ENCODE assay signal across 19 cellular contexts in the genomic region with DNA sequence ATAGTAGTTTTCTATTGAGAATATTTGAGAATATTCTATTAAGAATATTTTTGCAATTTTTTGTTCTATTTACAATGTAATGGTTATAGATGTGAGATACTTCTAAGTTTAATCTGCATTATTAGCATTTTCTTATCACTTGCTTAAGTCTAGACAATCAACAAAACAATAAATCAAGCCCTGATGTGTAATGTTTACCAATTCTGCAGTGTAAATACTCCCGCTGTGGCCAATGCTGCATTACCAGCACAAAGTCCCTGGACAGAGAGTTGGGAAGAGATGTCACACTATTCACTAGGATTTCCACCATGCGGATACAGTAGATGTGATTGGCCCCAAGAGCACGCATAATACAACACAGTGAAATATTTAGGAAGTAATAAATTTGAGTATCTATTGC. TPM values are rescaled to one million over a fixed set of nuclear protein-coding genes. Genes with fewer than 3 reads are reported as not detected.
DNase-seq lines count a peak whose midpoint lies in the region; ATAC-seq, FAIRE-seq and TF ChIP-seq lines count a peak whose summit lies in the region.
"Had no signal": no experiment of that assay in that cellular context is flagged by ENCODE, and none has a peak within 500 bp of the region (broad histone marks: within the 10 kb centered on the region; RNA-seq: fewer than 3 reads in every experiment).

No MANE protein-coding gene starts in this region.

- H3K4me3 ChIP-seq in A549 = no peak overlapping the region
- H3K4me3 ChIP-seq in HCT116 (replicated peaks in 1 of 2; ENCODE audit: low read depth in 1 of 2, low read length in 2 of 2) = no peak overlapping the region
- no peak overlapping the region for H3K4me3 ChIP-seq in PC-9
- H3K4me3 ChIP-seq in adrenal gland = no peak overlapping the region
- no peak overlapping the region for H3K4me3 ChIP-seq in ascending aorta

- TF ChIP-seq CTCF in A549 (IDR thresholded peaks at IDR 0.05) = no peak
- no peak for TF ChIP-seq CTCF in HCT116 (IDR thresholded peaks at IDR 0.05 in 2 of 3, conservative IDR thresholded peaks at IDR 0.05 in 1 of 3; ENCODE audit: borderline replicate concordance in 1 of 3, insufficient read depth in 1 of 3, low read depth in 2 of 3, low read length in 2 of 3)
- TF ChIP-seq CTCF in PC-9 (conservative IDR thresholded peaks at IDR 0.05) = no peak
- no peak for TF ChIP-seq CTCF in adrenal gland (IDR thresholded peaks at IDR 0.05)
- TF ChIP-seq CTCF in ascending aorta (IDR thresholded peaks at IDR 0.05) = no peak

- H4K20me1 ChIP-seq in HCT116 (ENCODE audit: insufficient read depth) (no peaks in the 10 kb centered on the region), PC-9 (ENCODE audit: insufficient read depth) (peaks cover 4% of the 10 kb centered on the region; the same call in 1 of the 2 replicates)

- WGBS in A549 (ENCODE audit: missing lambda C conversion rate) = 31% methylated on average over 3 of the region's 3 CpGs
- 89 to 94% (median 91%) methylated on average over 3 of the region's 3 CpGs for WGBS in adrenal gland, 4 donors

- peak in 1 of 2 experiments; percentile 65; a peak in 3 of 6 replicates for ATAC-seq in A549
- ATAC-seq in HCT116 = no peak
- peak; percentile 80 for ATAC-seq in left lobe of liver
- ATAC-seq in HG03280 (IDR thresholded peaks at IDR 0.05; ENCODE audit: unreplicated experiment) = no peak

- H3K9me2 ChIP-seq in HCT116 (ENCODE audit: insufficient read depth) = no peaks in the 10 kb centered on the region
- no peaks in the 10 kb centered on the region for H3K9me2 ChIP-seq in PC-9 (ENCODE audit: insufficient read depth)

- DNase-seq in A549 (ENCODE audit: low read depth in 1 of 2, low spot score in 1 of 2) (peak in 1 of 2 experiments; percentile 67), HCT116 (ENCODE audit: low read depth, low spot score) (no peak), PC-9 (no peak), left lobe of liver (ENCODE audit: low spot score) (no peak), adrenal gland (no peak), ascending aorta (ENCODE audit: low spot score in 2 of 2) (no peak), kidney glomerular epithelial cell (lab: John Stamatoyannopoulos, UW) (no peak)
- DNase-seq: H7, KG1, NCI-H1694 treated with DMSO at 0.1 percent for 48 hours, NCI-H2107, NCI-H226, NCI-H526 treated with DMSO at 0.1 percent for 48 hours, SW 1271 had no signal

- intact Hi-C loops in HCT116 (cut with micrococcal nuclease) (no loop called here), PC-9 (cut with micrococcal nuclease; ENCODE audit: unreplicated experiment) (no loop called here), adrenal gland (cut with DNase I) (no loop called here), ascending aorta (cut with DNase I) (no loop called here)

- no peaks in the 10 kb centered on the region for H3K9me3 ChIP-seq in A549
- H3K9me3 ChIP-seq in HCT116 (ENCODE audit: control insufficient read depth in 1 of 2, insufficient read depth in 1 of 2, low read depth in 1 of 2, low read length in 2 of 2) = no peaks in the 10 kb centered on the region
- H3K9me3 ChIP-seq in PC-9 (ENCODE audit: insufficient read depth, low read depth) = no peaks in the 10 kb centered on the region
- no peaks in the 10 kb centered on the region for H3K9me3 ChIP-seq in adrenal gland (replicated peaks in 1 of 3)
- H3K9me3 ChIP-seq in ascending aorta = no peaks in the 10 kb centered on the region

- FAIRE-seq in A549 (lab: Jason Lieb, UNC) = no peak
- FAIRE-seq: A204.1, HTR-8/SVneo had no signal

- H3K79me2 ChIP-seq in HCT116 (ENCODE audit: insufficient read depth, low read length) = peaks cover 45% of the 10 kb centered on the region; the same call in 1 of the 2 replicates
- H3K79me2 ChIP-seq in PC-9 (ENCODE audit: low read depth) = peaks cover 47% of the 10 kb centered on the region

- H3K4me1 ChIP-seq in A549 (peaks cover 51% of the 10 kb centered on the region), HCT116 (ENCODE audit: control insufficient read depth in 1 of 2, insufficient read depth in 2 of 2, low read length in 2 of 2) (peaks cover 18 to 70% of the 10 kb centered on the region in 2 experiments), PC-9 (replicated peaks; ENCODE audit: insufficient read depth) (peaks cover 42% of the 10 kb centered on the region), adrenal gland (replicated peaks in 1 of 2) (peaks cover 6 to 19% of the 10 kb centered on the region in 2 donors), ascending aorta (peaks cover 0 to 5% of the 10 kb centered on the region in 2 donors)

- peaks cover 61% of the 10 kb centered on the region for H3F3A ChIP-seq in PC-9 (ENCODE audit: insufficient read depth, low read depth)

- H3K36me3 ChIP-seq in HCT116 (ENCODE audit: control insufficient read depth in 1 of 2, insufficient read depth in 2 of 2, low read length in 2 of 2) (peaks cover 51 to 70% of the 10 kb centered on the region in 2 experiments), PC-9 (ENCODE audit: low read depth) (peaks cover 71% of the 10 kb centered on the region), adrenal gland (replicated peaks in 1 of 2) (peaks cover 0 to 72% of the 10 kb centered on the region in 2 donors), ascending aorta (peaks cover 46 to 75% of the 10 kb centered on the region in 2 donors)

- peak overlapping the region in 1 of 2 experiments; percentile 64; a peak in 1 of 6 replicates for H3K27ac ChIP-seq in A549
- no peak overlapping the region for H3K27ac ChIP-seq in HCT116 (ENCODE audit: low read depth, low read length)
- H3K27ac ChIP-seq in PC-9 = peak overlapping the region; percentile 72
- H3K27ac ChIP-seq in adrenal gland = no peak overlapping the region
- no peak overlapping the region for H3K27ac ChIP-seq in ascending aorta
- H3K27ac ChIP-seq: C4-2B, HL-60 had no signal

- no peaks in the 10 kb centered on the region for H3K27me3 ChIP-seq in HCT116 (ENCODE audit: insufficient read depth, low read length)
- no peaks in the 10 kb centered on the region for H3K27me3 ChIP-seq in PC-9 (ENCODE audit: insufficient read depth, low read depth)
- H3K27me3 ChIP-seq in adrenal gland = no peaks in the 10 kb centered on the region
- no peaks in the 10 kb centered on the region for H3K27me3 ChIP-seq in ascending aorta

- POLR2A ChIA-PET in A549 (lab: Yijun Ruan, JAX) (no interaction called here), HCT116 (lab: Charles Lee) (no interaction called here), PC-9 (lab: Charles Lee; ENCODE audit: unreplicated experiment) (no interaction called here)

- no peak for TF ChIP-seq EP300 in A549 (IDR thresholded peaks at IDR 0.05)

- RAD21 ChIA-PET in HCT116 (lab: Charles Lee; ENCODE audit: low non-redundant PET in 1 of 2, low total read pairs in 2 of 2, uncharacterized antibody in 2 of 2, unreplicated experiment in 2 of 2) = no interaction called here

- H2AFZ ChIP-seq in HCT116 (ENCODE audit: low read depth, low read length, poor library complexity, severe bottlenecking) = no peak overlapping the region
- no peak overlapping the region for H2AFZ ChIP-seq in PC-9

- H3K9ac ChIP-seq in HCT116 (ENCODE audit: low read length) = no peak overlapping the region

- BruUV-seq in HCT116 (replicated peaks; lab: Mats Ljungman, UMichigan) = TSS peak; percentile 8
- BruUV-seq in PC-9 (replicated peaks; lab: Mats Ljungman, UMichigan) = no TSS peak

- CTCF ChIA-PET in A549 (lab: Yijun Ruan, JAX) = no interaction called here
- CTCF ChIA-PET in HCT116 (lab: Charles Lee) = no interaction called here
- CTCF ChIA-PET in PC-9 (lab: Charles Lee) = no interaction called here

- TF ChIP-seq RAD21 in A549 (conservative IDR thresholded peaks at IDR 0.05 in 1 of 2, IDR thresholded peaks at IDR 0.05 in 1 of 2) (no peak), HCT116 (IDR thresholded peaks at IDR 0.05; ENCODE audit: low read depth) (no peak)

- H3K4me2 ChIP-seq in A549 (peak overlapping the region; percentile 51), HCT116 (ENCODE audit: low read length) (no peak overlapping the region), PC-9 (no peak overlapping the region)

- TF ChIP-seq POLR2A in A549 (IDR thresholded peaks at IDR 0.05; ENCODE audit: low read length) (no peak), HCT116 (IDR thresholded peaks at IDR 0.05; ENCODE audit: borderline replicate concordance, extremely low read depth, insufficient read depth, insufficient read length) (no peak), adrenal gland (IDR thresholded peaks at IDR 0.05) (no peak)

TF ChIP-seq in A549, 52 proteins besides CTCF, POLR2A, EP300 and RAD21 (continues in another document):
- TF ChIP-seq, protein P1, sequence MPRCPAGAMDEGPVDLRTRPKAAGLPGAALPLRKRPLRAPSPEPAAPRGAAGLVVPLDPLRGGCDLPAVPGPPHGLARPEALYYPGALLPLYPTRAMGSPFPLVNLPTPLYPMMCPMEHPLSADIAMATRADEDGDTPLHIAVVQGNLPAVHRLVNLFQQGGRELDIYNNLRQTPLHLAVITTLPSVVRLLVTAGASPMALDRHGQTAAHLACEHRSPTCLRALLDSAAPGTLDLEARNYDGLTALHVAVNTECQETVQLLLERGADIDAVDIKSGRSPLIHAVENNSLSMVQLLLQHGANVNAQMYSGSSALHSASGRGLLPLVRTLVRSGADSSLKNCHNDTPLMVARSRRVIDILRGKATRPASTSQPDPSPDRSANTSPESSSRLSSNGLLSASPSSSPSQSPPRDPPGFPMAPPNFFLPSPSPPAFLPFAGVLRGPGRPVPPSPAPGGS (IDR thresholded peaks at IDR 0.05) = no peak

TF ChIP-seq in HCT116, 20 proteins besides CTCF, POLR2A, EP300 and RAD21 (continues in another document):
- no peak for TF ChIP-seq ZFX (IDR thresholded peaks at IDR 0.05)
- TF ChIP-seq SIN3A (IDR thresholded peaks at IDR 0.05; ENCODE audit: low read depth) = no peak
- no peak for TF ChIP-seq CEBPB (IDR thresholded peaks at IDR 0.05; ENCODE audit: low read depth)
- TF ChIP-seq CBX3 (IDR thresholded peaks at IDR 0.05; ENCODE audit: low read depth) = no peak
- no peak for TF ChIP-seq TCF7L2 (IDR thresholded peaks at IDR 0.05; ENCODE audit: borderline replicate concordance, extremely low read depth, insufficient read depth, insufficient read length)
- no peak for TF ChIP-seq EZH2 (IDR thresholded peaks at IDR 0.05)
- TF ChIP-seq ZNF274 (IDR thresholded peaks at IDR 0.05; ENCODE audit: low read depth, low read length) = no peak
- no peak for TF ChIP-seq EZH2phosphoT487 (IDR thresholded peaks at IDR 0.05; ENCODE audit: borderline replicate concordance)
- no peak for TF ChIP-seq SP1 (IDR thresholded peaks at IDR 0.05; ENCODE audit: low read depth)
- no peak for TF ChIP-seq ELF1 (IDR thresholded peaks at IDR 0.05; ENCODE audit: borderline replicate concordance, low read depth)

RNA-seq across cellular contexts. Expression of a gene that starts 47.6 kb away (rescaled TPM):
- 1.2 and 1.3 TPM in 2 replicates for polyA plus RNA-seq in A549 (2011; rRNA removed)
- 3.2 and 4.8 TPM in 2 replicates for polyA plus RNA-seq in A549 (2012; cell fraction: cytosol; rRNA removed)
- 5.1 and 6.7 TPM in 2 replicates for polyA plus RNA-seq in A549 (2012; cell fraction: nucleus; rRNA removed)
- 2.1 to 3.1 TPM (median 2.6 TPM) in 3 replicates for polyA plus RNA-seq in A549 (2017; fragmentation: RNase III; extraction: RNeasy Plus Mini Kit Qiagen cat#74134 plus additional on column Dnase treatment)
- 2.2 and 3.6 TPM in 2 replicates for polyA minus RNA-seq in A549 (2011; rRNA and poly(A)+ RNA removed)
- total RNA-seq in HCT116 (2021; ENCODE audit: unreplicated experiment) = 88.7 TPM
- polyA plus RNA-seq in HCT116 (2012) = 92.9 and 111 TPM in 2 replicates
- total RNA-seq in PC-9 (2021) = 32.3 and 37.7 TPM in 2 replicates
- 49.6 TPM for total RNA-seq in left lobe of liver
- 10 to 100 TPM; 20.5 to 87.9 (median 30.4) TPM for total RNA-seq in adrenal gland
- 10 to 100 TPM; 18.2 to 37.2 (median 37.1) TPM for polyA plus RNA-seq in adrenal gland
- 4.5 TPM for total RNA-seq in ascending aorta
